18 cellular contexts compared by ENCODE assay signal in genomic region chr2:197161738-197162137, GRCh38.
DNase-seq lines count a peak whose midpoint lies in the region; ATAC-seq and TF ChIP-seq lines count a peak whose summit lies in the region.
"Had no signal": no experiment of that assay in that cellular context is flagged by ENCODE, and none has a peak within 500 bp of the region (broad histone marks: within the 10 kb centered on the region; RNA-seq: fewer than 3 reads in every experiment).

No MANE protein-coding gene starts in this region.

- CTCF ChIA-PET in activated CD4-positive, alpha-beta T cell treated with anti-CD3 and anti-CD28 coated beads for 36 hours (lab: Charles Lee) = interaction anchor here (0.7 to 1.8 kb wide), 2 partner anchors 9 to 48 kb away, joined by 4 to 5 read pairs; no protein-coding TSS in a partner anchor

- no peak overlapping the region for H2AFZ ChIP-seq in OCI-LY1 (ENCODE audit: low read length)

- peaks cover 20% of the 10 kb centered on the region for H3K36me3 Mint-ChIP-seq in activated CD4-positive, alpha-beta T cell treated with anti-CD3 and anti-CD28 coated beads for 36 hours (ENCODE audit: low read depth)
- H3K36me3 Mint-ChIP-seq in chondrocyte (ENCODE audit: low read depth) = no peaks in the 10 kb centered on the region
- H3K36me3 Mint-ChIP-seq: type B pancreatic cell had no signal

- peaks cover 48% of the 10 kb centered on the region for H3K4me1 ChIP-seq in OCI-LY1 (ENCODE audit: insufficient read depth, low read length, severe bottlenecking)

- no peaks in the 10 kb centered on the region for H3K9me2 ChIP-seq in OCI-LY1 (ENCODE audit: low read depth, low read length)

- TF ChIP-seq CTCF in OCI-LY1 (IDR thresholded peaks at IDR 0.05; ENCODE audit: low read length) = no peak
- TF ChIP-seq CTCF in chondrocyte (IDR thresholded peaks at IDR 0.05) = no peak

- H3F3A ChIP-seq in OCI-LY1 (ENCODE audit: insufficient read depth, low read length) = no peaks in the 10 kb centered on the region

- H3K27me3 ChIP-seq in OCI-LY1 (ENCODE audit: insufficient read depth, low read length) = no peaks in the 10 kb centered on the region

- no peak overlapping the region for H3K4me2 ChIP-seq in OCI-LY1 (ENCODE audit: low read length)

- H3K27ac ChIP-seq in OCI-LY1 (ENCODE audit: low read depth, low read length, poor library complexity, severe bottlenecking) = peak overlapping the region; percentile 3

- ATAC-seq in activated CD4-positive, alpha-beta T cell treated with anti-CD3 and anti-CD28 coated beads for 36 hours = no peak
- ATAC-seq in HG03039 (IDR thresholded peaks at IDR 0.05; ENCODE audit: unreplicated experiment) = no peak
- ATAC-seq: GM12878, left colon had no signal

- no peaks in the 10 kb centered on the region for H3K79me2 ChIP-seq in OCI-LY1 (ENCODE audit: insufficient read depth, low read length)

- H3K4me1 Mint-ChIP-seq in activated CD4-positive, alpha-beta T cell treated with anti-CD3 and anti-CD28 coated beads for 36 hours = peaks cover 78% of the 10 kb centered on the region
- peaks cover 46% of the 10 kb centered on the region for H3K4me1 Mint-ChIP-seq in chondrocyte (ENCODE audit: low read depth)

- POLR2A ChIA-PET in activated CD4-positive, alpha-beta T cell treated with anti-CD3 and anti-CD28 coated beads for 36 hours (lab: Charles Lee) = interaction anchor here (0.5 kb wide), 1 partner anchor 146 kb away, joined by 3 read pairs; no protein-coding TSS in a partner anchor

- peaks cover 2% of the 10 kb centered on the region for H3K9me3 Mint-ChIP-seq in activated CD4-positive, alpha-beta T cell treated with anti-CD3 and anti-CD28 coated beads for 36 hours (ENCODE audit: low read depth)
- no peaks in the 10 kb centered on the region for H3K9me3 Mint-ChIP-seq in chondrocyte (ENCODE audit: low read depth)
- H3K9me3 Mint-ChIP-seq: type B pancreatic cell had no signal

- H3K4me3 ChIP-seq in OCI-LY1 (ENCODE audit: low read depth, low read length, poor library complexity, severe bottlenecking) = no peak overlapping the region
- H3K4me3 ChIP-seq: GM12878 had no signal

- intact Hi-C loops in activated CD4-positive, alpha-beta T cell treated with anti-CD3 and anti-CD28 coated beads for 36 hours (cut with DNase I, micrococcal nuclease) = no loop called here

- H3K27me3 Mint-ChIP-seq in activated CD4-positive, alpha-beta T cell treated with anti-CD3 and anti-CD28 coated beads for 36 hours = no peaks in the 10 kb centered on the region
- no peaks in the 10 kb centered on the region for H3K27me3 Mint-ChIP-seq in chondrocyte (ENCODE audit: low read depth)

- H3K9me3 ChIP-seq in OCI-LY1 (ENCODE audit: low read length) = no peaks in the 10 kb centered on the region

- H3K9ac ChIP-seq in OCI-LY1 (ENCODE audit: low read length) = no peak overlapping the region

- peaks cover under 1% of the 10 kb centered on the region; the same call in 1 of the 2 replicates for H3K36me3 ChIP-seq in OCI-LY1 (ENCODE audit: insufficient read depth, low read length)

- H3K27ac Mint-ChIP-seq in activated CD4-positive, alpha-beta T cell treated with anti-CD3 and anti-CD28 coated beads for 36 hours = peak overlapping the region; percentile 56
- H3K27ac Mint-ChIP-seq in chondrocyte (ENCODE audit: unreplicated experiment) = peak overlapping the region; percentile 22
- H3K27ac Mint-ChIP-seq: type B pancreatic cell had no signal

- no peaks in the 10 kb centered on the region for H4K20me1 ChIP-seq in OCI-LY1 (ENCODE audit: insufficient read depth, low read length)

- no peak for DNase-seq in activated CD4-positive, alpha-beta T cell treated with anti-CD3 and anti-CD28 coated beads for 36 hours
- DNase-seq in activated CD4-positive, alpha-beta T cell treated with anti-CD3 and anti-CD28 coated beads for 48 hours = no peak
- DNase-seq in chondrocyte (ENCODE audit: low spot score) = no peak
- peak; percentile 59 for DNase-seq in pons (ENCODE audit: low spot score)
- no peak for DNase-seq in NCI-H1436 treated with DMSO at 0.1 percent for 48 hours (lab: John Stamatoyannopoulos, UW)
- no peak for DNase-seq in SIG-M5 treated with dmso at 0.1 percent for 504 hours (lab: John Stamatoyannopoulos, UW; ENCODE audit: unreplicated experiment)
- DNase-seq: activated CD4-positive, alpha-beta T cell treated with anti-CD3 and anti-CD28 coated beads for 1 hour; activated T-cell treated with anti-CD3 and anti-CD28 coated beads, Interleukin-2, amount 50 U/mL, for 1 hour; aorta; foreskin melanocyte; left colon; NCI-H1694 treated with DMSO at 0.1 percent for 48 hours; NCI-H446 treated with DMSO at 0.1 percent for 48 hours; small intestine had no signal

- no peak overlapping the region for H3K4me3 Mint-ChIP-seq in activated CD4-positive, alpha-beta T cell treated with anti-CD3 and anti-CD28 coated beads for 36 hours
- no peak overlapping the region for H3K4me3 Mint-ChIP-seq in chondrocyte (ENCODE audit: unreplicated experiment)
- H3K4me3 Mint-ChIP-seq: type B pancreatic cell had no signal
